In the genomic region with DNA sequence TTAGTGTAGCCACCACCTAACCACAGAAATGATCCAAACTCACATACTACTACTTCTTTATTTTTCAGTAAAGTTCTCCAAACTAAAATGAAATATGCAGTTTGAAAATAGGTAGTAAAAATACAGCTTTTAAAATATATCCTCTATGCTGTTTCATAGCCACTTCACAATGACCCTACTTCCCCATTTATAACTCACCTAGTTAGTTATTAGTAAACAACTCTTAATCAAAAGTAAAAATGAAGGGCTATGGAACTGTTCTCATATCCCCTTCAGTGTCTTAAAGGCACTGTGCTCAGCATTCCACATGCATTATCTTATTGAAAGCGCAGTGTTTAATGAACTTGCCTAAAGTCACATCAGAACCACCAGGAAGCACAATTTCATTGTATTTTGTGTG, we compare ENCODE assay signal across 15 cellular contexts. TPM values are rescaled to one million over a fixed set of nuclear protein-coding genes. Genes with fewer than 3 reads are reported as not detected.
DNase-seq lines count a peak whose midpoint lies in the region; ATAC-seq, FAIRE-seq and TF ChIP-seq lines count a peak whose summit lies in the region.
"Had no signal": no experiment of that assay in that cellular context is flagged by ENCODE, and none has a peak within 500 bp of the region (broad histone marks: within the 10 kb centered on the region; RNA-seq: fewer than 3 reads in every experiment).

No MANE protein-coding gene starts in this region.

- DNase-seq in body of pancreas (no peak), SW 1271 (lab: John Stamatoyannopoulos, UW) (no peak), T1000 (lab: John Stamatoyannopoulos, UW) (no peak), GM12891 (ENCODE audit: insufficient read length, low spot score) (no peak), GM19239 (ENCODE audit: insufficient read length, low spot score) (no peak)
- DNase-seq: CD8-positive, alpha-beta memory T cell; EL; head of caudate nucleus; thyroid gland had no signal

- no peaks in the 10 kb centered on the region for H3K36me3 ChIP-seq in body of pancreas (replicated peaks in 1 of 2; ENCODE audit: insufficient read depth in 1 of 2, low read depth in 2 of 2)
- H3K36me3 ChIP-seq: SJSA1, thyroid gland had no signal

- peak overlapping the region in 1 of 4 donors; percentile 32 for H3K27ac ChIP-seq in body of pancreas
- H3K27ac ChIP-seq: HL-60, SJSA1, thyroid gland had no signal

- no peaks in the 10 kb centered on the region for H3K27me3 ChIP-seq in body of pancreas
- H3K27me3 ChIP-seq: SJSA1, thyroid gland had no signal

- intact Hi-C loops in body of pancreas (cut with DNase I): no loop called here

- peaks cover 35% of the 10 kb centered on the region for H3K4me1 ChIP-seq in body of pancreas

- no peak for TF ChIP-seq POLR2A in body of pancreas (IDR thresholded peaks at IDR 0.05)
- TF ChIP-seq POLR2A in GM12891 (IDR thresholded peaks at IDR 0.05; ENCODE audit: low read depth, low read length): no peak

- no peak for TF ChIP-seq CTCF in body of pancreas (IDR thresholded peaks at IDR 0.05)

- H3K9me3 ChIP-seq in body of pancreas: no peaks in the 10 kb centered on the region
- H3K9me3 ChIP-seq: SJSA1, thyroid gland had no signal

- H3K4me3 ChIP-seq in body of pancreas: no peak overlapping the region
- H3K4me3 ChIP-seq: SJSA1, thyroid gland had no signal

- FAIRE-seq in GM12891 (lab: Jason Lieb, UNC): no peak
- no peak for FAIRE-seq in GM19239 (lab: Jason Lieb, UNC)
- FAIRE-seq: GM12892, keratinocyte had no signal

- 86 to 88% methylated on average over 1 of the region's 1 CpG for WGBS in body of pancreas, 2 donors

- ATAC-seq in GM19397 (IDR thresholded peaks at IDR 0.05; ENCODE audit: unreplicated experiment) (peak; percentile 51), HG02981 (IDR thresholded peaks at IDR 0.05; ENCODE audit: unreplicated experiment) (peak; percentile 84), body of pancreas (peak; percentile 13)

TF ChIP-seq in GM12891, 5 proteins besides CTCF, POLR2A, EP300 and RAD21:
- TF ChIP-seq POU2F2 (IDR thresholded peaks at IDR 0.05; ENCODE audit: low read depth, low read length): no peak
- TF ChIP-seq POLR2AphosphoS5 (IDR thresholded peaks at IDR 0.05; ENCODE audit: low read depth, low read length): no peak
- no peak for TF ChIP-seq SPI1 (IDR thresholded peaks at IDR 0.05; ENCODE audit: low read depth, low read length)
- no peak for TF ChIP-seq TAF1 (IDR thresholded peaks at IDR 0.05; ENCODE audit: low read depth, low read length)
- TF ChIP-seq PAX5 (IDR thresholded peaks at IDR 0.05; ENCODE audit: insufficient read depth, low read length, severe bottlenecking): no peak

RNA-seq across cellular contexts. Expression of a gene that starts 43.5 kb away (rescaled TPM):
- total RNA-seq in body of pancreas: 10 to 100 TPM; 58.9 to 71.5 TPM
- polyA plus RNA-seq in GM12891 (2012; ENCODE audit: low read depth, missing spikeins): 10.3 TPM

Comparison
In these comparisons a context has a peak if more than half of its experiments do, and no peak if none do; other contexts are left out.
1. ATAC-seq: peak in every context shown above with its lines; median percentile 84 in HG02981; 51 in GM19397; 13 in body of pancreas.